ENCODE assay signal across 16 cellular contexts in genomic region chr1:183884512-183884911, GRCh38.
"Had no signal": no experiment of that assay in that cellular context is flagged by ENCODE, and none has a peak within 500 bp of the region (broad histone marks: within the 10 kb centered on the region; RNA-seq: fewer than 3 reads in every experiment).

No MANE protein-coding gene starts in this region.

- H3K27ac Mint-ChIP-seq: activated CD4-positive, alpha-beta T cell treated with anti-CD3 and anti-CD28 coated beads, Interleukin-2, amount 10 ng/mL, durations not matched to agents 24 days and 14 days; activated naive CD4-positive, alpha-beta T cell treated with anti-CD3 and anti-CD28 coated beads, Interleukin-2, amount 50 U/mL, for 24 hours; T-helper 2 cell treated with Interferon-gamma antibody and Interleukin-4, amounts not matched to agents 5 μg/mL and 100 μg/mL, for 36 hours had no signal

- H3K9me3 Mint-ChIP-seq: activated CD4-positive, alpha-beta T cell treated with anti-CD3 and anti-CD28 coated beads, Interleukin-2, amount 10 ng/mL, durations not matched to agents 24 days and 14 days; activated naive CD4-positive, alpha-beta T cell treated with anti-CD3 and anti-CD28 coated beads, Interleukin-2, amount 50 U/mL, for 24 hours; central memory CD8-positive, alpha-beta T cell; neural crest cell; T-helper 2 cell treated with Interferon-gamma antibody and Interleukin-4, amounts not matched to agents 5 μg/mL and 100 μg/mL, for 36 hours; WTC11 had no signal

- H3K27me3 Mint-ChIP-seq: activated CD4-positive, alpha-beta T cell treated with anti-CD3 and anti-CD28 coated beads, Interleukin-2, amount 10 ng/mL, durations not matched to agents 24 days and 14 days; activated naive CD4-positive, alpha-beta T cell treated with anti-CD3 and anti-CD28 coated beads, Interleukin-2, amount 50 U/mL, for 24 hours had no signal

- DNase-seq: activated CD4-positive, alpha-beta T cell treated with anti-CD3 and anti-CD28 coated beads, Interleukin-2, amount 10 ng/mL, durations not matched to agents 24 days and 14 days; activated CD8-positive, alpha-beta memory T cell treated with anti-CD3 and anti-CD28 coated beads for 24 hours; cortex of kidney; erythroblast; kidney; pancreas; stimulated activated CD4-positive, alpha-beta T cell treated with anti-CD3 and anti-CD28 coated beads, Interleukin-4, amount 100 ng/mL, for 1 hour; stomach; thyroid gland; uterus had no signal

- H3K4me3 Mint-ChIP-seq: activated CD4-positive, alpha-beta T cell treated with anti-CD3 and anti-CD28 coated beads, Interleukin-2, amount 10 ng/mL, durations not matched to agents 24 days and 14 days; activated naive CD4-positive, alpha-beta T cell treated with anti-CD3 and anti-CD28 coated beads, Interleukin-2, amount 50 U/mL, for 24 hours; central memory CD8-positive, alpha-beta T cell; neural crest cell; T-helper 2 cell treated with Interferon-gamma antibody and Interleukin-4, amounts not matched to agents 5 μg/mL and 100 μg/mL, for 36 hours; WTC11 had no signal

- H3K36me3 Mint-ChIP-seq: WTC11 had no signal

- H3K27ac ChIP-seq: hepatocyte, pancreas, stomach, thyroid gland, uterus had no signal

- ATAC-seq: pancreas, WTC11 had no signal
